Comparison of ENCODE assay signal across 8 cellular contexts in genomic region chrX:40154853-40155616, GRCh38. TPM values are rescaled to one million over a fixed set of nuclear protein-coding genes. Genes with fewer than 3 reads are reported as not detected.
DNase-seq lines count a peak whose midpoint lies in the region; ATAC-seq and TF ChIP-seq lines count a peak whose summit lies in the region.

No MANE protein-coding gene starts in this region.

- H3K27me3 ChIP-seq in BLaER1 (0 out of 2 replicates have a peak, but pooled peaks cover 3% of the 10 kb centered on the region), RWPE2 (ENCODE audit: insufficient read depth, poor library complexity, severe bottlenecking) (no peaks in the 10 kb centered on the region), right lobe of liver (no peaks in the 10 kb centered on the region), tibial artery (no peaks in the 10 kb centered on the region)

- H3K4me2 ChIP-seq in BLaER1, result peak overlapping the region; percentile 85

- H3K4me1 ChIP-seq in BLaER1 (peaks cover 57% of the 10 kb centered on the region), RWPE2 (ENCODE audit: insufficient read depth, poor library complexity, severe bottlenecking) (no peaks in the 10 kb centered on the region), right lobe of liver (peaks cover 0 to 12% (median 3%) of the 10 kb centered on the region in 4 donors), tibial artery (peaks cover 0 to 43% (median 18%) of the 10 kb centered on the region in 4 donors)

- DNase-seq in HCEC 1CT (peak; percentile 55), RWPE2 (ENCODE audit: low spot score) (no peak), cerebellum (ENCODE audit: low spot score) (peak; percentile 49), right lobe of liver (peak; percentile 81 to 90 (median 89)), tibial artery (peak; percentile 84 to 87), GM19240 (ENCODE audit: insufficient read length, low spot score) (no peak)

- 18% methylated on average over 18 of the region's 73 CpGs for WGBS in right lobe of liver (ENCODE audit: insufficient coverage, low coverage, low lambda C conversion rate, missing lambda C conversion rate)

- no peaks in the 10 kb centered on the region for H4K20me1 ChIP-seq in BLaER1

- peak overlapping the region; percentile 71 for H3K4me3 ChIP-seq in BLaER1
- H3K4me3 ChIP-seq in RWPE2 (ENCODE audit: severe bottlenecking), result peak overlapping the region; percentile 28
- H3K4me3 ChIP-seq in right lobe of liver, result peak overlapping the region; percentile 30 to 51 (median 46)
- peak overlapping the region; percentile 53 to 59 for H3K4me3 ChIP-seq in tibial artery

- intact Hi-C loops in right lobe of liver (cut with DNase I), result loop anchor here (5.0 to 10.0 kb wide), 3 partner anchors 48 to 143 kb away; no protein-coding TSS in a partner anchor
- intact Hi-C loops in tibial artery (cut with DNase I; ENCODE audit: low total_unique reads), result loop anchor here (5.0 kb wide), 3 partner anchors 58 to 423 kb away; partner anchors contain the start of gene BCOR

- TF ChIP-seq CTCF in RWPE2 (IDR thresholded peaks at IDR 0.05; ENCODE audit: poor library complexity, severe bottlenecking) (no peak), right lobe of liver (IDR thresholded peaks at IDR 0.05) (no peak), tibial artery (IDR thresholded peaks at IDR 0.05) (no peak)

- H3K36me3 ChIP-seq in BLaER1, result no peaks in the 10 kb centered on the region
- no peaks in the 10 kb centered on the region for H3K36me3 ChIP-seq in RWPE2 (ENCODE audit: low read depth)
- H3K36me3 ChIP-seq in right lobe of liver, result no peaks in the 10 kb centered on the region
- no peaks in the 10 kb centered on the region for H3K36me3 ChIP-seq in tibial artery

- H3K27ac ChIP-seq in BLaER1 (peak overlapping the region; percentile 95), RWPE2 (ENCODE audit: poor library complexity, severe bottlenecking) (no peak overlapping the region), right lobe of liver (peak overlapping the region; percentile 55 to 86 (median 57)), tibial artery (peak overlapping the region; percentile 65 to 73)

- peak overlapping the region; percentile 95 for H3K9ac ChIP-seq in BLaER1

- ATAC-seq in RWPE2 (ENCODE audit: low read depth), result 0 out of 3 replicates have a peak, but pooled peaks have one; percentile 3
- peak; percentile 61 to 75 (median 66) for ATAC-seq in right lobe of liver
- no peak for ATAC-seq in HG03135 (IDR thresholded peaks at IDR 0.05; ENCODE audit: unreplicated experiment)

- H3K9me3 ChIP-seq in BLaER1 (peaks cover 58% of the 10 kb centered on the region), RWPE2 (ENCODE audit: severe bottlenecking) (no peaks in the 10 kb centered on the region), right lobe of liver (no peaks in the 10 kb centered on the region), tibial artery (no peaks in the 10 kb centered on the region)

- TF ChIP-seq POLR2A in right lobe of liver (IDR thresholded peaks at IDR 0.05), result peak; percentile 36

RNA-seq across cellular contexts. Expression of gene BCOR, which starts 57.3 kb away (rescaled TPM):
- total RNA-seq in cerebellum (23.5 TPM), right lobe of liver (10 to 100 TPM in 4 of 6 experiments, 1 to 10 TPM in 2; 9.4 to 16.6 (median 12.0) TPM)

Comparison
In these comparisons a context has a peak if more than half of its experiments do, and no peak if none do; other contexts are left out.
1. DNase-seq: peak in HCEC 1CT (single experiment), cerebellum (single experiment), right lobe of liver (3 of 3) and tibial artery (2 of 2); none in RWPE2 (single experiment) and GM19240 (single experiment).
2. Peak in every context shown above with its lines, with median percentiles within 50 percentile points of each other: H3K4me3 ChIP-seq.